In the genomic region with DNA sequence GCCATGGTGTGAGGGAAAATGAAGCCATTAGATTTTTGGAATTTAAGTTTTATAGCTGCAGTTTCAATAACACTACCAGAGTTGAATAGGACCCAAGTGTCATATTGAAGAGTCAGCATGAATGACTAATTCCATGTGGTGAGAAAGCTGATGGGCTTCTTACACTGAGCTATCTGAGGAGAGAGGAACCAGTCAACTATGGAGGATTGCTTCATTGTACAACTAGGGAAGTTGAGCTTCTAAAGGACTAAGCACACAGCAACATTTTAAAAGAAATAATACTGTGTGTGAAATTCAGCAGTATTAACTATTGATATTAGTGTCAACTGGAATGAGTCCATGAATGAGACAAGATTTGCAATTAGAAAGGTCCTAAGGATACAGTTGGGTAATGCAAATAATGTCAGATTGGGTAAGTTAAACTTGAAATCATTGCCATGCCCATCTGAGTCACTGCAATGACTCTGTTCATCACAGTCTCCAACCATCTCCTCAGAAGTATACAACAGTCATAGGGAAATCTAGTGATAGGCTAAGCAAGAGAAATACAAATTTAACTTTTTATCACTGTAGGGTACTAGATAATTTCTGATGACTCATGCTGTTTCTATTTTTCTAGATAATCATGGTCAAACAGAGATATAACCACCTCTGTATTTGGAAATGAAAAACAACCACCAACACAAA, we compare ENCODE assay signal across 23 cellular contexts.
DNase-seq lines count a peak whose midpoint lies in the region; ATAC-seq and TF ChIP-seq lines count a peak whose summit lies in the region.
"Had no signal": no experiment of that assay in that cellular context is flagged by ENCODE, and none has a peak within 500 bp of the region (broad histone marks: within the 10 kb centered on the region; RNA-seq: fewer than 3 reads in every experiment).

No MANE protein-coding gene starts in this region.

- H3K4me1 ChIP-seq in DOHH2 (ENCODE audit: control insufficient read depth, low read length) (peaks cover 35% of the 10 kb centered on the region), Caco-2 (no peaks in the 10 kb centered on the region)
- H3K4me1 ChIP-seq: esophagus muscularis mucosa, heart left ventricle, lower lobe of right lung, parathyroid adenoma had no signal

- H3K36me3 ChIP-seq in DOHH2 (ENCODE audit: control insufficient read depth, low read length): peaks cover 3% of the 10 kb centered on the region; the same call in 1 of the 2 replicates
- H3K36me3 ChIP-seq in Caco-2 (ENCODE audit: control insufficient read depth, insufficient read depth, low read length): no peaks in the 10 kb centered on the region
- H3K36me3 ChIP-seq: esophagus muscularis mucosa, heart left ventricle, lower lobe of right lung had no signal

- no peaks in the 10 kb centered on the region for H3K27me3 Mint-ChIP-seq in Caco-2 (ENCODE audit: insufficient read depth, unreplicated experiment)
- H3K27me3 Mint-ChIP-seq: naive B cell had no signal

- peak overlapping the region; percentile 92 for H3K27ac ChIP-seq in DOHH2 (ENCODE audit: low read depth, low read length)
- H3K27ac ChIP-seq: esophagus muscularis mucosa, heart left ventricle, lower lobe of right lung, parathyroid adenoma, SK-N-MC had no signal

- H3K27ac Mint-ChIP-seq in Caco-2 (ENCODE audit: unreplicated experiment): no peak overlapping the region
- H3K27ac Mint-ChIP-seq: naive B cell had no signal

- H3K9me2 ChIP-seq in DOHH2 (replicated peaks; ENCODE audit: control insufficient read depth, low read length): no peaks in the 10 kb centered on the region

- peaks cover 14% of the 10 kb centered on the region for H3F3A ChIP-seq in DOHH2 (ENCODE audit: control insufficient read depth, insufficient read depth)

- BruUV-seq in Caco-2 (replicated peaks; lab: Mats Ljungman, UMichigan): no TSS peak

- no peaks in the 10 kb centered on the region for H3K4me1 Mint-ChIP-seq in Caco-2 (ENCODE audit: low read depth, unreplicated experiment)
- H3K4me1 Mint-ChIP-seq: naive B cell had no signal

- intact Hi-C loops in Caco-2 (cut with micrococcal nuclease; ENCODE audit: unreplicated experiment): no loop called here

- H3K4me3 ChIP-seq in DOHH2 (ENCODE audit: low read length) (peak overlapping the region; percentile 64), fibroblast of pulmonary artery (replicated peaks; ENCODE audit: low read depth, low read length) (no peak overlapping the region), Caco-2 (ENCODE audit: low read depth, low read length) (no peak overlapping the region)
- H3K4me3 ChIP-seq: esophagus muscularis mucosa, heart left ventricle, lower lobe of right lung, SK-N-MC had no signal

- no peak overlapping the region for H3K4me3 Mint-ChIP-seq in Caco-2 (ENCODE audit: unreplicated experiment)
- H3K4me3 Mint-ChIP-seq: naive B cell had no signal

- no peak for TF ChIP-seq CTCF in DOHH2 (IDR thresholded peaks at IDR 0.05; ENCODE audit: low read depth, low read length, poor library complexity, severe bottlenecking)
- TF ChIP-seq CTCF in fibroblast of pulmonary artery (IDR thresholded peaks at IDR 0.05; ENCODE audit: low read length, missing control alignments): no peak
- TF ChIP-seq CTCF in Caco-2 (IDR thresholded peaks at IDR 0.05; ENCODE audit: insufficient read depth in 1 of 2, low read depth in 1 of 2, low read length in 1 of 2, severe bottlenecking in 1 of 2, unreplicated experiment in 1 of 2): no peak

- H3K4me2 ChIP-seq in DOHH2 (ENCODE audit: low read length): peak overlapping the region; percentile 72

- CTCF ChIA-PET in Caco-2 (lab: Charles Lee): no interaction called here

- no peaks in the 10 kb centered on the region for H4K20me1 ChIP-seq in DOHH2 (ENCODE audit: control insufficient read depth, insufficient read depth, low read depth, low read length)

- H3K79me2 ChIP-seq in DOHH2 (ENCODE audit: control insufficient read depth, low read length): no peaks in the 10 kb centered on the region
- H3K79me2 ChIP-seq: parathyroid adenoma had no signal

- ATAC-seq in HG03469 (IDR thresholded peaks at IDR 0.05; ENCODE audit: unreplicated experiment) (no peak), GM19395 (IDR thresholded peaks at IDR 0.05; ENCODE audit: unreplicated experiment) (no peak), HG03571 (IDR thresholded peaks at IDR 0.05; ENCODE audit: unreplicated experiment) (no peak)
- ATAC-seq: heart left ventricle, lower lobe of right lung had no signal

- H3K36me3 Mint-ChIP-seq in Caco-2 (ENCODE audit: insufficient read depth, unreplicated experiment): no peaks in the 10 kb centered on the region
- H3K36me3 Mint-ChIP-seq: naive B cell had no signal

- DNase-seq in HT1080 (ENCODE audit: low read depth): peak; percentile 25
- peak; percentile 28 for DNase-seq in RKO (ENCODE audit: low spot score)
- DNase-seq in fibroblast of pulmonary artery (ENCODE audit: low read depth): peak; percentile 11
- no peak for DNase-seq in Caco-2
- DNase-seq: activated CD4-positive, alpha-beta T cell treated with anti-CD3 and anti-CD28 coated beads for 4 hours; activated CD8-positive, alpha-beta memory T cell treated with anti-CD3 and anti-CD28 coated beads, Interleukin-2, amount 50 U/mL, for 48 hours; activated effector memory CD4-positive, alpha-beta T cell treated with anti-CD3 and anti-CD28 coated beads, Interleukin-2, amount 50 U/mL, for 16 hours; amniotic stem cell; caudate nucleus; heart left ventricle; lower lobe of right lung; MM.1S; naive B cell; NCI-H187 treated with DMSO at 0.1 percent for 48 hours; NCI-H446; stimulated activated CD4-positive, alpha-beta T cell treated with anti-CD3 and anti-CD28 coated beads, Interleukin-2, amount 100 ng/mL, for 48 hours had no signal

- no peaks in the 10 kb centered on the region for H3K27me3 ChIP-seq in DOHH2 (ENCODE audit: control insufficient read depth, low read length)
- no peaks in the 10 kb centered on the region for H3K27me3 ChIP-seq in Caco-2 (replicated peaks; ENCODE audit: control insufficient read depth, insufficient read depth, low read length)
- H3K27me3 ChIP-seq: esophagus muscularis mucosa, heart left ventricle had no signal

- H3K9me3 ChIP-seq in DOHH2 (ENCODE audit: control insufficient read depth, insufficient read depth, low read length) (peaks cover 4% of the 10 kb centered on the region; the same call in 1 of the 2 replicates), Caco-2 (peaks cover 3% of the 10 kb centered on the region; the same call in 1 of the 2 replicates)
- H3K9me3 ChIP-seq: esophagus muscularis mucosa had no signal

- peaks cover 15% of the 10 kb centered on the region for H3K9me3 Mint-ChIP-seq in Caco-2 (ENCODE audit: unreplicated experiment)

- POLR2A ChIA-PET in Caco-2 (lab: Charles Lee): no interaction called here

Comparison
In these comparisons a context has a peak if more than half of its experiments do, and no peak if none do; other contexts are left out.
1. DNase-seq: peak in HT1080 (single experiment), RKO (single experiment) and fibroblast of pulmonary artery (single experiment); none in Caco-2 (0 of 2).